Comparison of ENCODE assay signal across 11 cellular contexts in genomic region chr17:20475137-20475831, GRCh38. TPM values are rescaled to one million over a fixed set of nuclear protein-coding genes. Genes with fewer than 3 reads are reported as not detected.
"Had no signal": no experiment of that assay in that cellular context is flagged by ENCODE, and none has a peak within 500 bp of the region (broad histone marks: within the 10 kb centered on the region; RNA-seq: fewer than 3 reads in every experiment).

No MANE protein-coding gene starts in this region.

RNA-seq across cellular contexts. Expression of gene LGALS9B, which starts 7.9 kb away (rescaled TPM):
- total RNA-seq: chondrocyte; esophagus muscularis mucosa; frontal cortex; kidney; lung microvascular endothelial cell; mesothelial cell of epicardium; myocyte; naive thymus-derived CD8-positive, alpha-beta T cell; pulmonary artery endothelial cell; testis had no signal
- polyA plus RNA-seq: naive thymus-derived CD8-positive, alpha-beta T cell; ovary had no signal
